1 cellular context compared by ENCODE assay signal in the genomic region with DNA sequence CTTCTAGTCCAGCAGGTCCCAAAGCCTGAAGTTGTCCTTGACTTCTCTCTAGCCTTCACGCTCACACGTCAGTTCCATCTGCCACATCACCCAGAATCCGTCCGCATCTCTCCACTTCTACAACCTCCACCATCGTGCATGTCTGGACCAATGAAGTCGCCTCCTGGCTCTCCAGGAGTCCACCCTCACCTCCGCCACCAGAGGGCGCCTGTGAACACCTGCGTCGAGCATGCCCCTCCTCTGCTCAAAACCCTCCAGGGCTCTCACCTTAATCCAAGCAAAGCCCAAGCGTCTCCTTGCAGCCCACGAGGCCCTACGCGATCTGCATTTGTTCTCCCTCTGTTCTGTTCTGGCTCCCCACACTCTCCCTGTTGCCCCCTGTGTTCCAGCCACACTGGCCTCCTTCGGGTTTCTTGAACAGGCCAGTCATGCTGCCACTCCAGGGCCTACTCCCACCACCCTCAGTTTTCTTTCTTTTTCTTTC.
TF ChIP-seq lines count a peak whose summit lies in the region.

No MANE protein-coding gene starts in this region.

TF ChIP-seq in HEK293, 187 proteins besides CTCF, POLR2A, EP300 and RAD21 (continued from another document):
- TF ChIP-seq EGR2 (tag by site-specific recombination; IDR thresholded peaks at IDR 0.05; ENCODE audit: low read depth), result peak; percentile 36; the same call in 1 of the 2 replicates
- TF ChIP-seq ZIC2 (tag by site-specific recombination; IDR thresholded peaks at IDR 0.05), result peak; percentile 29; the same call in 1 of the 2 replicates
- TF ChIP-seq ZNF654 (tag by site-specific recombination; IDR thresholded peaks at IDR 0.05; ENCODE audit: low read depth), result peak; percentile 48
- TF ChIP-seq ZBTB20 (tag by site-specific recombination; IDR thresholded peaks at IDR 0.05), result peak; percentile 35; the same call in 1 of the 2 replicates
- no peak for TF ChIP-seq KLF16 (tag by site-specific recombination; IDR thresholded peaks at IDR 0.05)
- no peak for TF ChIP-seq ZNF473 (tag by site-specific recombination; IDR thresholded peaks at IDR 0.05)
- TF ChIP-seq ZNF596 (tag by site-specific recombination; IDR thresholded peaks at IDR 0.05), result no peak
- TF ChIP-seq, protein P1, sequence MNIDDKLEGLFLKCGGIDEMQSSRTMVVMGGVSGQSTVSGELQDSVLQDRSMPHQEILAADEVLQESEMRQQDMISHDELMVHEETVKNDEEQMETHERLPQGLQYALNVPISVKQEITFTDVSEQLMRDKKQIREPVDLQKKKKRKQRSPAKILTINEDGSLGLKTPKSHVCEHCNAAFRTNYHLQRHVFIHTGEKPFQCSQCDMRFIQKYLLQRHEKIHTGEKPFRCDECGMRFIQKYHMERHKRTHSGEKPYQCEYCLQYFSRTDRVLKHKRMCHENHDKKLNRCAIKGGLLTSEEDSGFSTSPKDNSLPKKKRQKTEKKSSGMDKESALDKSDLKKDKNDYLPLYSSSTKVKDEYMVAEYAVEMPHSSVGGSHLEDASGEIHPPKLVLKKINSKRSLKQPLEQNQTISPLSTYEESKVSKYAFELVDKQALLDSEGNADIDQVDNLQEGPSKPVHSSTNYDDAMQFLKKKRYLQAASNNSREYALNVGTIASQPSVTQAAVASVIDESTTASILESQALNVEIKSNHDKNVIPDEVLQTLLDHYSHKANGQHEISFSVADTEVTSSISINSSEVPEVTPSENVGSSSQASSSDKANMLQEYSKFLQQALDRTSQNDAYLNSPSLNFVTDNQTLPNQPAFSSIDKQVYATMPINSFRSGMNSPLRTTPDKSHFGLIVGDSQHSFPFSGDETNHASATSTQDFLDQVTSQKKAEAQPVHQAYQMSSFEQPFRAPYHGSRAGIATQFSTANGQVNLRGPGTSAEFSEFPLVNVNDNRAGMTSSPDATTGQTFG (tag by site-specific recombination; IDR thresholded peaks at IDR 0.05; ENCODE audit: borderline replicate concordance), result no peak
- TF ChIP-seq ZNF10 (tag by site-specific recombination; IDR thresholded peaks at IDR 0.05), result no peak
- no peak for TF ChIP-seq ZNF138 (tag by site-specific recombination; IDR thresholded peaks at IDR 0.05; ENCODE audit: borderline replicate concordance)
- TF ChIP-seq, protein P2, sequence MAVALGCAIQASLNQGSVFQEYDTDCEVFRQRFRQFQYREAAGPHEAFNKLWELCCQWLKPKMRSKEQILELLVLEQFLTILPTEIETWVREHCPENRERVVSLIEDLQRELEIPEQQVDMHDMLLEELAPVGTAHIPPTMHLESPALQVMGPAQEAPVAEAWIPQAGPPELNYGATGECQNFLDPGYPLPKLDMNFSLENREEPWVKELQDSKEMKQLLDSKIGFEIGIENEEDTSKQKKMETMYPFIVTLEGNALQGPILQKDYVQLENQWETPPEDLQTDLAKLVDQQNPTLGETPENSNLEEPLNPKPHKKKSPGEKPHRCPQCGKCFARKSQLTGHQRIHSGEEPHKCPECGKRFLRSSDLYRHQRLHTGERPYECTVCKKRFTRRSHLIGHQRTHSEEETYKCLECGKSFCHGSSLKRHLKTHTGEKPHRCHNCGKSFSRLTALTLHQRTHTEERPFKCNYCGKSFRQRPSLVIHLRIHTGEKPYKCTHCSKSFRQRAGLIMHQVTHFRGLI (tag by site-specific recombination; IDR thresholded peaks at IDR 0.05), result peak; percentile 24; the same call in 1 of the 2 replicates
- TF ChIP-seq, protein P3, sequence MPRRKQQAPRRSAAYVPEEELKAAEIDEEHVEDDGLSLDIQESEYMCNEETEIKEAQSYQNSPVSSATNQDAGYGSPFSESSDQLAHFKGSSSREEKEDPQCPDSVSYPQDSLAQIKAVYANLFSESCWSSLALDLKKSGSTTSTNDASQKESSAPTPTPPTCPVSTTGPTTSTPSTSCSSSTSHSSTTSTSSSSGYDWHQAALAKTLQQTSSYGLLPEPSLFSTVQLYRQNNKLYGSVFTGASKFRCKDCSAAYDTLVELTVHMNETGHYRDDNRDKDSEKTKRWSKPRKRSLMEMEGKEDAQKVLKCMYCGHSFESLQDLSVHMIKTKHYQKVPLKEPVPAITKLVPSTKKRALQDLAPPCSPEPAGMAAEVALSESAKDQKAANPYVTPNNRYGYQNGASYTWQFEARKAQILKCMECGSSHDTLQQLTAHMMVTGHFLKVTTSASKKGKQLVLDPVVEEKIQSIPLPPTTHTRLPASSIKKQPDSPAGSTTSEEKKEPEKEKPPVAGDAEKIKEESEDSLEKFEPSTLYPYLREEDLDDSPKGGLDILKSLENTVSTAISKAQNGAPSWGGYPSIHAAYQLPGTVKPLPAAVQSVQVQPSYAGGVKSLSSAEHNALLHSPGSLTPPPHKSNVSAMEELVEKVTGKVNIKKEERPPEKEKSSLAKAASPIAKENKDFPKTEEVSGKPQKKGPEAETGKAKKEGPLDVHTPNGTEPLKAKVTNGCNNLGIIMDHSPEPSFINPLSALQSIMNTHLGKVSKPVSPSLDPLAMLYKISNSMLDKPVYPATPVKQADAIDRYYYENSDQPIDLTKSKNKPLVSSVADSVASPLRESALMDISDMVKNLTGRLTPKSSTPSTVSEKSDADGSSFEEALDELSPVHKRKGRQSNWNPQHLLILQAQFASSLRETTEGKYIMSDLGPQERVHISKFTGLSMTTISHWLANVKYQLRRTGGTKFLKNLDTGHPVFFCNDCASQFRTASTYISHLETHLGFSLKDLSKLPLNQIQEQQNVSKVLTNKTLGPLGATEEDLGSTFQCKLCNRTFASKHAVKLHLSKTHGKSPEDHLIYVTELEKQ (tag by site-specific recombination; IDR thresholded peaks at IDR 0.05; ENCODE audit: borderline replicate concordance), result no peak
- TF ChIP-seq ZNF366 (tag by site-specific recombination; conservative IDR thresholded peaks at IDR 0.05), result peak; percentile 69
- no peak for TF ChIP-seq ZNF571 (tag by site-specific recombination; IDR thresholded peaks at IDR 0.05)
- TF ChIP-seq ZSCAN16 (tag by site-specific recombination; IDR thresholded peaks at IDR 0.05), result no peak
- no peak for TF ChIP-seq MZF1 (tag by site-specific recombination; IDR thresholded peaks at IDR 0.05; ENCODE audit: borderline replicate concordance)
- TF ChIP-seq, protein P4, sequence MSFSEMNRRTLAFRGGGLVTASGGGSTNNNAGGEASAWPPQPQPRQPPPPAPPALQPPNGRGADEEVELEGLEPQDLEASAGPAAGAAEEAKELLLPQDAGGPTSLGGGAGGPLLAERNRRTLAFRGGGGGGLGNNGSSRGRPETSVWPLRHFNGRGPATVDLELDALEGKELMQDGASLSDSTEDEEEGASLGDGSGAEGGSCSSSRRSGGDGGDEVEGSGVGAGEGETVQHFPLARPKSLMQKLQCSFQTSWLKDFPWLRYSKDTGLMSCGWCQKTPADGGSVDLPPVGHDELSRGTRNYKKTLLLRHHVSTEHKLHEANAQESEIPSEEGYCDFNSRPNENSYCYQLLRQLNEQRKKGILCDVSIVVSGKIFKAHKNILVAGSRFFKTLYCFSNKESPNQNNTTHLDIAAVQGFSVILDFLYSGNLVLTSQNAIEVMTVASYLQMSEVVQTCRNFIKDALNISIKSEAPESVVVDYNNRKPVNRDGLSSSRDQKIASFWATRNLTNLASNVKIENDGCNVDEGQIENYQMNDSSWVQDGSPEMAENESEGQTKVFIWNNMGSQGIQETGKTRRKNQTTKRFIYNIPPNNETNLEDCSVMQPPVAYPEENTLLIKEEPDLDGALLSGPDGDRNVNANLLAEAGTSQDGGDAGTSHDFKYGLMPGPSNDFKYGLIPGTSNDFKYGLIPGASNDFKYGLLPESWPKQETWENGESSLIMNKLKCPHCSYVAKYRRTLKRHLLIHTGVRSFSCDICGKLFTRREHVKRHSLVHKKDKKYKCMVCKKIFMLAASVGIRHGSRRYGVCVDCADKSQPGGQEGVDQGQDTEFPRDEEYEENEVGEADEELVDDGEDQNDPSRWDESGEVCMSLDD (tag by site-specific recombination; IDR thresholded peaks at IDR 0.05), result no peak
- TF ChIP-seq ZSCAN23 (tag by site-specific recombination; IDR thresholded peaks at IDR 0.05), result no peak
- peak; percentile 76 for TF ChIP-seq ZNF16 (tag by site-specific recombination; IDR thresholded peaks at IDR 0.05; ENCODE audit: low read depth)
- TF ChIP-seq, protein P5, sequence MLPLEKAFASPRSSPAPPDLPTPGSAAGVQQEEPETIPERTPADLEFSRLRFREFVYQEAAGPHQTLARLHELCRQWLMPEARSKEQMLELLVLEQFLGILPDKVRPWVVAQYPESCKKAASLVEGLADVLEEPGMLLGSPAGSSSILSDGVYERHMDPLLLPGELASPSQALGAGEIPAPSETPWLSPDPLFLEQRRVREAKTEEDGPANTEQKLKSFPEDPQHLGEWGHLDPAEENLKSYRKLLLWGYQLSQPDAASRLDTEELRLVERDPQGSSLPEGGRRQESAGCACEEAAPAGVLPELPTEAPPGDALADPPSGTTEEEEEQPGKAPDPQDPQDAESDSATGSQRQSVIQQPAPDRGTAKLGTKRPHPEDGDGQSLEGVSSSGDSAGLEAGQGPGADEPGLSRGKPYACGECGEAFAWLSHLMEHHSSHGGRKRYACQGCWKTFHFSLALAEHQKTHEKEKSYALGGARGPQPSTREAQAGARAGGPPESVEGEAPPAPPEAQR (tag by site-specific recombination; IDR thresholded peaks at IDR 0.05), result peak; percentile 54; the same call in 1 of the 2 replicates
- no peak for TF ChIP-seq ZNF768 (tag by site-specific recombination; IDR thresholded peaks at IDR 0.05)
- TF ChIP-seq ZNF701 (tag by site-specific recombination; IDR thresholded peaks at IDR 0.05), result no peak
- TF ChIP-seq ZNF23 (tag by site-specific recombination; IDR thresholded peaks at IDR 0.05; ENCODE audit: borderline replicate concordance), result no peak
